ENCODE assay signal across 28 cellular contexts in genomic region chr5:77923666-77924065, GRCh38.
"Had no signal": no experiment of that assay in that cellular context is flagged by ENCODE, and none has a peak within 500 bp of the region (broad histone marks: within the 10 kb centered on the region; RNA-seq: fewer than 3 reads in every experiment).

No MANE protein-coding gene starts in this region.

- DNase-seq: activated CD4-positive, alpha-beta memory T cell treated with anti-CD3 and anti-CD28 coated beads, Interleukin-2, amount 10 ng/mL, durations not matched to agents 7 days and 5 days; activated CD4-positive, alpha-beta T cell treated with anti-CD3 and anti-CD28 coated beads, Interleukin-2, amount 10 ng/mL, durations not matched to agents 24 days and 14 days; activated CD4-positive, CD25-positive, alpha-beta regulatory T cell treated with anti-CD3 and anti-CD28 coated beads, Interleukin-2, amount 50 U/mL, for 72 hours; activated CD8-positive, alpha-beta memory T cell treated with anti-CD3 and anti-CD28 coated beads, Interleukin-2, amount 50 U/mL, for 48 hours; activated T-cell treated with anti-CD3 and anti-CD28 coated beads, Interleukin-2, amount 50 U/mL, for 4 hours; aorta; body of pancreas; cerebellar nuclear complex; colonic mucosa; effector CD8-positive, alpha-beta T cell; esophagus squamous epithelium; left cardiac atrium; left ventricle myocardium superior; naive B cell; nephron progenitor cell; right lobe of liver; stimulated activated CD4-positive, alpha-beta T cell treated with anti-CD3 and anti-CD28 coated beads, Interleukin-12 subunit alpha, Interleukin-12 subunit beta, amount 100 ng/mL, for 4 hours; stimulated activated CD4-positive, alpha-beta T cell treated with anti-CD3 and anti-CD28 coated beads, Interleukin-4, amount 100 ng/mL, for 1 hour; substantia nigra; T-helper 9 cell; tibial artery; upper lobe of right lung had no signal

- H3K27ac ChIP-seq: body of pancreas, cardiac muscle cell, colonic mucosa, epithelial cell of prostate, esophagus squamous epithelium, neutrophil, right lobe of liver, tibial artery, upper lobe of right lung, VCaP had no signal

- H3K4me3 ChIP-seq: body of pancreas, cardiac muscle cell, colonic mucosa, esophagus squamous epithelium, right lobe of liver, tibial artery, upper lobe of right lung had no signal

- H3K4me1 ChIP-seq: body of pancreas, colonic mucosa, esophagus squamous epithelium, right lobe of liver, tibial artery, upper lobe of right lung had no signal

- H3K27me3 ChIP-seq: body of pancreas, cardiac muscle cell, colonic mucosa, neutrophil, right lobe of liver, upper lobe of right lung had no signal

- H3K9me3 ChIP-seq: body of pancreas, colonic mucosa, esophagus squamous epithelium, neutrophil, right lobe of liver, tibial artery, upper lobe of right lung had no signal

- ATAC-seq: activated T-cell treated with anti-CD3 and anti-CD28 coated beads, Interleukin-2, amount 50 U/mL, for 4 hours; activated T-helper 17 cell treated with anti-CD3 and anti-CD28 coated beads, Interleukin-2, amount 50 U/mL, for 72 hours; body of pancreas; left cardiac atrium; left ventricle myocardium superior; right lobe of liver; stimulated activated effector memory CD8-positive, alpha-beta T cell treated with anti-CD3 and anti-CD28 coated beads, Interleukin-12 subunit alpha, Interleukin-12 subunit beta, amount 100 ng/mL, for 72 hours; upper lobe of right lung had no signal

- H3K36me3 ChIP-seq: cardiac muscle cell, colonic mucosa, esophagus squamous epithelium, neutrophil, right lobe of liver, tibial artery, upper lobe of right lung had no signal
